18 cellular contexts compared by ENCODE assay signal in genomic region chr14:52391866-52392600, GRCh38.
DNase-seq lines count a peak whose midpoint lies in the region; ATAC-seq and TF ChIP-seq lines count a peak whose summit lies in the region.
"Had no signal": no experiment of that assay in that cellular context is flagged by ENCODE, and none has a peak within 500 bp of the region (broad histone marks: within the 10 kb centered on the region; RNA-seq: fewer than 3 reads in every experiment).

No MANE protein-coding gene starts in this region.

- peak; percentile 93 for ATAC-seq in left colon

- DNase-seq in AG08395 (ENCODE audit: low spot score) (peak; percentile 66), HT1080 (ENCODE audit: low read depth) (peak; percentile 69), cardiac fibroblast (ENCODE audit: low read depth in 2 of 2) (peak; percentile 32 to 81), left colon (no peak), HK-2 (ENCODE audit: unreplicated experiment) (no peak), NCI-H2107 (lab: John Stamatoyannopoulos, UW) (no peak), suprapubic skin (ENCODE audit: low spot score in 2 of 2) (no peak)
- no peak for DNase-seq in stimulated activated naive CD4-positive, alpha-beta T cell (lab: John Stamatoyannopoulos, UW)
- DNase-seq: activated gamma-delta T cell treated with Interleukin-2 at 50 U/mL for 16 hours; DMS 273 treated with DMSO at 0.1 percent for 48 hours; endodermal cell; hippocampal formation; left ventricle myocardium inferior; NCI-H1048; nephron progenitor cell; NK-92 treated with Interleukin-12 subunit alpha and Interleukin-12 subunit beta, amount 100 ng/mL, for 24 hours; SIG-M5; sigmoid colon had no signal

- no peak overlapping the region for H3K27ac ChIP-seq in suprapubic skin
- H3K27ac ChIP-seq: left ventricle myocardium inferior, sigmoid colon had no signal

- H3K4me3 ChIP-seq in cardiac fibroblast (replicated peaks in 1 of 2; ENCODE audit: low read depth in 2 of 2, low read length in 2 of 2), result no peak overlapping the region
- no peak overlapping the region for H3K4me3 ChIP-seq in suprapubic skin
- H3K4me3 ChIP-seq: left ventricle myocardium inferior, sigmoid colon had no signal

- no peaks in the 10 kb centered on the region for H3K36me3 ChIP-seq in suprapubic skin
- H3K36me3 ChIP-seq: left ventricle myocardium inferior, sigmoid colon had no signal

- no peak for TF ChIP-seq EP300 in suprapubic skin (IDR thresholded peaks at IDR 0.05)

- TF ChIP-seq POLR2A in suprapubic skin (IDR thresholded peaks at IDR 0.05), result no peak

- H3K27me3 ChIP-seq in suprapubic skin, result no peaks in the 10 kb centered on the region
- H3K27me3 ChIP-seq: sigmoid colon had no signal

- no peaks in the 10 kb centered on the region for H3K9me3 ChIP-seq in suprapubic skin
- H3K9me3 ChIP-seq: sigmoid colon had no signal

- WGBS in suprapubic skin, result 67% methylated on average over 4 of the region's 4 CpGs

- TF ChIP-seq CTCF in cardiac fibroblast (IDR thresholded peaks at IDR 0.05; ENCODE audit: low read depth, low read length) (no peak), suprapubic skin (IDR thresholded peaks at IDR 0.05) (no peak)

- intact Hi-C loops in left colon (cut with DNase I, micrococcal nuclease), result no loop called here

- H3K4me1 ChIP-seq in suprapubic skin, result no peaks in the 10 kb centered on the region
- H3K4me1 ChIP-seq: sigmoid colon had no signal

Comparison
In these comparisons a context has a peak if more than half of its experiments do, and no peak if none do; other contexts are left out.
1. DNase-seq: peak in AG08395 (single experiment), HT1080 (single experiment) and cardiac fibroblast (2 of 2); none in left colon (0 of 2), HK-2 (single experiment), NCI-H2107 (single experiment), stimulated activated naive CD4-positive, alpha-beta T cell (0 of 6) and suprapubic skin (0 of 2).